In genomic region chr2:61318553-61318952, GRCh38 we compare ENCODE assay signal across 1 cellular context.
TF ChIP-seq lines count a peak whose summit lies in the region.

No MANE protein-coding gene starts in this region.

TF ChIP-seq in K562, 482 proteins besides CTCF, POLR2A, EP300 and RAD21 (continued from another document):
- 0 out of 2 replicates have a peak, but pooled peaks have one; percentile 17 for TF ChIP-seq PKNOX1 (IDR thresholded peaks at IDR 0.05)
- TF ChIP-seq CREB3 (tag; conservative IDR thresholded peaks at IDR 0.05; ENCODE audit: low read depth): no peak
- TF ChIP-seq THRAP3 (IDR thresholded peaks at IDR 0.05; ENCODE audit: borderline replicate concordance): no peak
- TF ChIP-seq SRF (CRISPR knock-in tag; IDR thresholded peaks at IDR 0.05): no peak
- TF ChIP-seq ZNF121 (CRISPR knock-in tag; conservative IDR thresholded peaks at IDR 0.05): no peak
- TF ChIP-seq ARID1B (IDR thresholded peaks at IDR 0.05): peak; percentile 23; the same call in 1 of the 2 replicates
- peak; percentile 53; the same call in 1 of the 2 replicates for TF ChIP-seq TEAD4 (IDR thresholded peaks at IDR 0.05; ENCODE audit: low read length)
- no peak for TF ChIP-seq TEAD4 (CRISPR knock-in tag; IDR thresholded peaks at IDR 0.05; ENCODE audit: borderline replicate concordance)
- TF ChIP-seq MYBL2 (IDR thresholded peaks at IDR 0.05; ENCODE audit: low read depth): no peak
- no peak for TF ChIP-seq MYBL2 (CRISPR knock-in tag; IDR thresholded peaks at IDR 0.05; ENCODE audit: borderline replicate concordance)
